Comparison of ENCODE assay signal across 8 cellular contexts in genomic region chr2:28398101-28398834, GRCh38. TPM values are rescaled to one million over a fixed set of nuclear protein-coding genes. Genes with fewer than 3 reads are reported as not detected.
A peak's percentile ranks its signal among the peaks of the same experiment; 100 is the strongest.
DNase-seq lines count a peak whose midpoint lies in the region; ATAC-seq and TF ChIP-seq lines count a peak whose summit lies in the region.

No MANE protein-coding gene starts in this region.

- BruUV-seq in A673 (replicated peaks; lab: Mats Ljungman, UMichigan), result no TSS peak

- no peak for TF ChIP-seq CTCF in A673 (conservative IDR thresholded peaks at IDR 0.05; ENCODE audit: low read depth, low read length)
- no peak for TF ChIP-seq CTCF in NB4 (IDR thresholded peaks at IDR 0.05; ENCODE audit: low read depth, low read length)
- TF ChIP-seq CTCF in coronary artery (IDR thresholded peaks at IDR 0.05), result no peak

- peaks cover 14% of the 10 kb centered on the region for H3K4me1 ChIP-seq in A673 (ENCODE audit: insufficient read depth, low read length, poor library complexity, severe bottlenecking)
- peaks cover 60% of the 10 kb centered on the region for H3K4me1 ChIP-seq in muscle layer of colon (ENCODE audit: insufficient read depth, low read length)

- DNase-seq in A673 (ENCODE audit: low spot score) (peak; percentile 37), NB4 (ENCODE audit: low read depth) (no peak), coronary artery (ENCODE audit: low spot score) (no peak), left colon (no peak), SW 1271 (lab: John Stamatoyannopoulos, UW) (no peak), activated gamma-delta T cell (lab: John Stamatoyannopoulos, UW) (no peak)

- no peak for TF ChIP-seq POLR2A in NB4 (IDR thresholded peaks at IDR 0.05; ENCODE audit: extremely low read depth, insufficient read length)

- intact Hi-C loops in A673 (cut with micrococcal nuclease; ENCODE audit: unreplicated experiment), result loop anchor here (10.0 kb wide), 1 partner anchor 443 kb away; no protein-coding TSS in a partner anchor
- intact Hi-C loops in left colon (cut with DNase I, micrococcal nuclease), result no loop called here

- peak overlapping the region; percentile 30 for H3K9ac ChIP-seq in muscle layer of colon (ENCODE audit: low read length)

- ATAC-seq in HG02642 (IDR thresholded peaks at IDR 0.05; ENCODE audit: poor library complexity, unreplicated experiment) (no peak), left colon (no peak)

- H3K9me3 ChIP-seq in A673 (ENCODE audit: low read depth, low read length, poor library complexity, severe bottlenecking) (no peaks in the 10 kb centered on the region), muscle layer of colon (ENCODE audit: low read length) (no peaks in the 10 kb centered on the region)

- CTCF ChIA-PET in A673 (lab: Charles Lee), result interaction anchor here (0.5 kb wide), 1 partner anchor 164 kb away, joined by 4 read pairs; no protein-coding TSS in a partner anchor

- H3K36me3 ChIP-seq in A673 (ENCODE audit: insufficient read depth, low read length, poor library complexity, severe bottlenecking) (no peaks in the 10 kb centered on the region), muscle layer of colon (ENCODE audit: insufficient read depth, low read length) (peaks cover 9% of the 10 kb centered on the region)

- POLR2A ChIA-PET in A673 (lab: Charles Lee; ENCODE audit: low non-redundant PET), result no interaction called here

- H3K4me3 ChIP-seq in A673 (ENCODE audit: low read depth, low read length, poor library complexity, severe bottlenecking) (no peak overlapping the region), NB4 (ENCODE audit: low read depth, low read length) (peak overlapping the region; percentile 75), coronary artery (peak overlapping the region; percentile 83), muscle layer of colon (ENCODE audit: low read depth in 1 of 2, low read length in 2 of 2) (peak overlapping the region in 1 of 2 donors; percentile 18)

- H3K27me3 ChIP-seq in A673 (replicated peaks; ENCODE audit: insufficient read depth, low read depth, low read length, poor library complexity) (no peaks in the 10 kb centered on the region), muscle layer of colon (ENCODE audit: control insufficient read depth in 1 of 2, insufficient read depth in 2 of 2, low read length in 2 of 2) (no peaks in the 10 kb centered on the region)

- H3K27ac ChIP-seq in A673 (ENCODE audit: low read depth, low read length, poor library complexity, severe bottlenecking) (no peak overlapping the region), coronary artery (peak overlapping the region; percentile 98 to 100), muscle layer of colon (ENCODE audit: low read depth, low read length) (peak overlapping the region; percentile 99)

RNA-seq across cellular contexts. Expression of gene FOSL2, which starts 5.6 kb away (rescaled TPM):
- total RNA-seq in A673 (2021) (5.3 and 12.2 TPM in 2 replicates), left colon (100 to 1,000 TPM; 142 to 197 TPM)

Comparison
In these comparisons a context has a peak if more than half of its experiments do, and no peak if none do; other contexts are left out.
1. RNA of gene FOSL2, which starts 5.6 kb away (total RNA-seq): 142 to 197 TPM in left colon; 5.3 to 12.2 TPM in A673; every median in the first group is over 10 times any median in the second.